Comparison of ENCODE assay signal across 12 cellular contexts in the genomic region with DNA sequence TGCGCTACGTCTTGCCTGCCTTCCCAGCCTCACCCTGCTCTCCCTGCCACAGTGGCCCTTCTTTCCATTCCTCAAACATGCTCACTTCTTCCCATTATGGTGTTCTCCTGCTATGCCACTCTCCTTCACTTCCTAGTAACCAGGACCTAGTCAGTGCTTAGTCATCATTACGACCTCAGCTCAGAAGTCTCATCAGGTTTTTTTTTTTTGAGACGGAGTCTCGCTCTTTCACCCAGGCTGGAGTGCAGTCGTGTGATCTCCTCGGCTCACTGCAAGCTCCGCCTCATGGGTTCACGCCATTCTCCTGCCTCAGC.
DNase-seq lines count a peak whose midpoint lies in the region; TF ChIP-seq lines count a peak whose summit lies in the region.
"Had no signal": no experiment of that assay in that cellular context is flagged by ENCODE, and none has a peak within 500 bp of the region (broad histone marks: within the 10 kb centered on the region; RNA-seq: fewer than 3 reads in every experiment).

No MANE protein-coding gene starts in this region.

- DNase-seq in AG04449 (ENCODE audit: low read depth, low spot score) (peak; percentile 71), HT-29 (ENCODE audit: low spot score) (peak; percentile 4), astrocyte of the hippocampus (ENCODE audit: low read depth, low spot score) (peak; percentile 64), kidney epithelial cell (ENCODE audit: low read depth) (peak; percentile 78), T-helper 2 cell (no peak), MM.1S (no peak), caudate nucleus (lab: John Stamatoyannopoulos, UW) (no peak)
- no peak for DNase-seq in activated naive CD4-positive, alpha-beta T cell treated with anti-CD3 and anti-CD28 coated beads, Interleukin-2, amount 10 ng/mL, durations not matched to agents 7 days and 5 days
- DNase-seq: activated CD4-positive, alpha-beta T cell treated with anti-CD3 and anti-CD28 coated beads for 36 hours; NCI-H774 had no signal

- CTCF ChIA-PET in AG04449 (lab: Yijun Ruan, JAX), result interaction anchor here (0.9 to 4.0 kb wide), 5 partner anchors 11 to 218 kb away, joined by 3 to 17 read pairs (median 4); no protein-coding TSS in a partner anchor
- CTCF ChIA-PET in activated naive CD4-positive, alpha-beta T cell treated with anti-CD3 and anti-CD28 coated beads, Interleukin-2, amount 10 ng/mL, durations not matched to agents 7 days and 5 days (lab: Charles Lee), result no interaction called here

- H3K4me1 Mint-ChIP-seq in activated naive CD4-positive, alpha-beta T cell treated with anti-CD3 and anti-CD28 coated beads, Interleukin-2, amount 10 ng/mL, durations not matched to agents 7 days and 5 days, result no peaks in the 10 kb centered on the region
- H3K4me1 Mint-ChIP-seq: activated CD4-positive, alpha-beta T cell treated with anti-CD3 and anti-CD28 coated beads for 36 hours had no signal

- H3K9ac ChIP-seq in MM.1S (ENCODE audit: low read length), result no peak overlapping the region

- H3K27me3 Mint-ChIP-seq in activated naive CD4-positive, alpha-beta T cell treated with anti-CD3 and anti-CD28 coated beads, Interleukin-2, amount 10 ng/mL, durations not matched to agents 7 days and 5 days, result no peaks in the 10 kb centered on the region
- H3K27me3 Mint-ChIP-seq: activated CD4-positive, alpha-beta T cell treated with anti-CD3 and anti-CD28 coated beads for 36 hours had no signal

- peaks cover 6% of the 10 kb centered on the region for H3K4me1 ChIP-seq in MM.1S (ENCODE audit: low read length)

- no peaks in the 10 kb centered on the region for H3K36me3 ChIP-seq in kidney epithelial cell (ENCODE audit: control insufficient read depth, insufficient read depth, low read length)
- H3K36me3 ChIP-seq in MM.1S (replicated peaks; ENCODE audit: insufficient read depth, low read length), result 0 out of 2 replicates have a peak, but pooled peaks cover 3% of the 10 kb centered on the region
- H3K36me3 ChIP-seq: adrenal gland had no signal

- TF ChIP-seq CTCF in AG04449 (IDR thresholded peaks at IDR 0.05; ENCODE audit: insufficient read depth, low read length, missing control alignments) (no peak), kidney epithelial cell (IDR thresholded peaks at IDR 0.05; ENCODE audit: insufficient read depth, low read length, poor library complexity, severe bottlenecking) (no peak), MM.1S (IDR thresholded peaks at IDR 0.05; ENCODE audit: low read length) (no peak)

- no peaks in the 10 kb centered on the region for H3K9me3 ChIP-seq in MM.1S (replicated peaks; ENCODE audit: insufficient read depth, low read length)
- H3K9me3 ChIP-seq: adrenal gland had no signal

- H2AFZ ChIP-seq in MM.1S (ENCODE audit: low read length), result no peak overlapping the region

- H3K9me2 ChIP-seq in MM.1S (replicated peaks; ENCODE audit: insufficient read depth, low read length), result no peaks in the 10 kb centered on the region

- H3F3A ChIP-seq in MM.1S (ENCODE audit: insufficient read depth, low read length), result 0 out of 2 replicates have a peak, but pooled peaks cover 4% of the 10 kb centered on the region

- no peak overlapping the region for H3K27ac Mint-ChIP-seq in activated naive CD4-positive, alpha-beta T cell treated with anti-CD3 and anti-CD28 coated beads, Interleukin-2, amount 10 ng/mL, durations not matched to agents 7 days and 5 days
- H3K27ac Mint-ChIP-seq: activated CD4-positive, alpha-beta T cell treated with anti-CD3 and anti-CD28 coated beads for 36 hours; progenitor cell of endocrine pancreas had no signal

- H3K4me3 Mint-ChIP-seq in activated naive CD4-positive, alpha-beta T cell treated with anti-CD3 and anti-CD28 coated beads, Interleukin-2, amount 10 ng/mL, durations not matched to agents 7 days and 5 days, result no peak overlapping the region
- H3K4me3 Mint-ChIP-seq: activated CD4-positive, alpha-beta T cell treated with anti-CD3 and anti-CD28 coated beads for 36 hours had no signal

- H3K27me3 ChIP-seq in kidney epithelial cell (ENCODE audit: control insufficient read depth, insufficient read depth, low read length) (no peaks in the 10 kb centered on the region), MM.1S (replicated peaks; ENCODE audit: insufficient read depth, low read length) (no peaks in the 10 kb centered on the region)
- H3K27me3 ChIP-seq: adrenal gland had no signal

- H3K79me2 ChIP-seq in MM.1S (ENCODE audit: low read length), result no peaks in the 10 kb centered on the region

- POLR2A ChIA-PET in AG04449 (lab: Yijun Ruan, JAX), result interaction anchor here (1.5 to 2.6 kb wide), 2 partner anchors 11 to 16 kb away, joined by 7 to 13 read pairs; no protein-coding TSS in a partner anchor

- no peak overlapping the region for H3K4me2 ChIP-seq in MM.1S (ENCODE audit: low read depth, low read length)

- H3K4me3 ChIP-seq in AG04449 (ENCODE audit: low read depth, low read length), result no peak overlapping the region
- H3K4me3 ChIP-seq in kidney epithelial cell (ENCODE audit: low read depth, low read length), result no peak overlapping the region
- no peak overlapping the region for H3K4me3 ChIP-seq in MM.1S (ENCODE audit: low read length)
- H3K4me3 ChIP-seq: adrenal gland had no signal

- H3K36me3 Mint-ChIP-seq in activated naive CD4-positive, alpha-beta T cell treated with anti-CD3 and anti-CD28 coated beads, Interleukin-2, amount 10 ng/mL, durations not matched to agents 7 days and 5 days, result no peaks in the 10 kb centered on the region

- H3K27ac ChIP-seq in MM.1S (ENCODE audit: low read length), result no peak overlapping the region
- no peak overlapping the region for H3K27ac ChIP-seq in caudate nucleus (ENCODE audit: low read depth, low read length)
- H3K27ac ChIP-seq: adrenal gland had no signal

- H4K20me1 ChIP-seq in MM.1S (ENCODE audit: insufficient read depth, low read length), result no peaks in the 10 kb centered on the region

- H3K9me3 Mint-ChIP-seq in activated naive CD4-positive, alpha-beta T cell treated with anti-CD3 and anti-CD28 coated beads, Interleukin-2, amount 10 ng/mL, durations not matched to agents 7 days and 5 days, result no peaks in the 10 kb centered on the region

Comparison
In these comparisons a context has a peak if more than half of its experiments do, and no peak if none do; other contexts are left out.
1. DNase-seq: peak in AG04449 (single experiment), HT-29 (single experiment), astrocyte of the hippocampus (single experiment) and kidney epithelial cell (single experiment); none in T-helper 2 cell (0 of 5), activated naive CD4-positive, alpha-beta T cell treated with anti-CD3 and anti-CD28 coated beads, Interleukin-2, amount 10 ng/mL, durations not matched to agents 7 days and 5 days (single experiment), MM.1S (single experiment) and caudate nucleus (0 of 61).